In the genomic region with DNA sequence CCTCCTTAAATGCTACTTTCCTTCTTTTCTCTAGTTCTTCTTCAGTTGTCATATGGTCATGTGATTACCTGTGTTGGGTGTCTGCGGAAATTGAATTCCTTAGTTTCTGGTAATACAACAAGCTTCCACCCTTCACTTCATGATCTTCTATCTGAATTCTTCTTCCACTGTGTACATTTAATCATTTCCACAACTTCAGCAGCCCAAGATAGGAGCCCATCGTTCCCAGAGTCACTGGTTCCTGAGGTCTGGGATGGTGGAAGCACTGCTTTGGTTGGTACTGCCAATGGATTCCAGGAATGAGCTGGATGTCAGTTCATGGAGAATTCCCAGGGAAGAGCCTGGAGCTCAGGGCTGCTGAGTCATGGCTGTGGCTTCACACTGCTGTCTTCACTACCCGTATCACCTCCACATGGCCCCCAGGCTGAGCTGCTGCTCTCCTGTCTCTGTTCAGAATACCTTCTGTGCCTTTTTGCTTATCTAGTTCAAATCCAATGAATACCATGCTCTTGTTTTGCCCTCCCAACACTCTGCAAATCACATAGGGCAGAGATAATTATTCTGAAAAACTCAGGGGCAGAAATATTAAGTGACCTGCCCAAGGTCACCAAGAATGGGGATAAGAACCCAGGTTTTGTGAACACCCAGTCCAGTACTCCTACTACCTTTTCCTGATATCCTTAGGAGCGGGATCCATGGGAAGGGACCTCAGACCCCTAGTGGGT, we compare ENCODE assay signal across 1 cellular context.
TF ChIP-seq lines count a peak whose summit lies in the region.

No MANE protein-coding gene starts in this region.

TF ChIP-seq in HepG2, 621 proteins besides CTCF, POLR2A, EP300 and RAD21 (continued from another document and continues in another):
- TF ChIP-seq, protein P1, sequence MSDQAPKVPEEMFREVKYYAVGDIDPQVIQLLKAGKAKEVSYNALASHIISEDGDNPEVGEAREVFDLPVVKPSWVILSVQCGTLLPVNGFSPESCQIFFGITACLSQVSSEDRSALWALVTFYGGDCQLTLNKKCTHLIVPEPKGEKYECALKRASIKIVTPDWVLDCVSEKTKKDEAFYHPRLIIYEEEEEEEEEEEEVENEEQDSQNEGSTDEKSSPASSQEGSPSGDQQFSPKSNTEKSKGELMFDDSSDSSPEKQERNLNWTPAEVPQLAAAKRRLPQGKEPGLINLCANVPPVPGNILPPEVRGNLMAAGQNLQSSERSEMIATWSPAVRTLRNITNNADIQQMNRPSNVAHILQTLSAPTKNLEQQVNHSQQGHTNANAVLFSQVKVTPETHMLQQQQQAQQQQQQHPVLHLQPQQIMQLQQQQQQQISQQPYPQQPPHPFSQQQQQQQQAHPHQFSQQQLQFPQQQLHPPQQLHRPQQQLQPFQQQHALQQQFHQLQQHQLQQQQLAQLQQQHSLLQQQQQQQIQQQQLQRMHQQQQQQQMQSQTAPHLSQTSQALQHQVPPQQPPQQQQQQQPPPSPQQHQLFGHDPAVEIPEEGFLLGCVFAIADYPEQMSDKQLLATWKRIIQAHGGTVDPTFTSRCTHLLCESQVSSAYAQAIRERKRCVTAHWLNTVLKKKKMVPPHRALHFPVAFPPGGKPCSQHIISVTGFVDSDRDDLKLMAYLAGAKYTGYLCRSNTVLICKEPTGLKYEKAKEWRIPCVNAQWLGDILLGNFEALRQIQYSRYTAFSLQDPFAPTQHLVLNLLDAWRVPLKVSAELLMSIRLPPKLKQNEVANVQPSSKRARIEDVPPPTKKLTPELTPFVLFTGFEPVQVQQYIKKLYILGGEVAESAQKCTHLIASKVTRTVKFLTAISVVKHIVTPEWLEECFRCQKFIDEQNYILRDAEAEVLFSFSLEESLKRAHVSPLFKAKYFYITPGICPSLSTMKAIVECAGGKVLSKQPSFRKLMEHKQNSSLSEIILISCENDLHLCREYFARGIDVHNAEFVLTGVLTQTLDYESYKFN (CRISPR knock-in tag; conservative IDR thresholded peaks at IDR 0.05) = no peak
- 0 out of 2 replicates have a peak, but pooled peaks have one; percentile 12 for TF ChIP-seq CEBPG (CRISPR knock-in tag; IDR thresholded peaks at IDR 0.05)
- no peak for TF ChIP-seq TBX3 (IDR thresholded peaks at IDR 0.05; ENCODE audit: borderline replicate concordance)
- 0 out of 2 replicates have a peak, but pooled peaks have one; percentile 16 for TF ChIP-seq TAF1 (CRISPR knock-in tag; IDR thresholded peaks at IDR 0.05)
- TF ChIP-seq ZNF569 (CRISPR knock-in tag; IDR thresholded peaks at IDR 0.05; ENCODE audit: borderline replicate concordance) = no peak
- no peak for TF ChIP-seq TCF7 (IDR thresholded peaks at IDR 0.05; ENCODE audit: low read depth)
- no peak for TF ChIP-seq ZNF101 (CRISPR knock-in tag; IDR thresholded peaks at IDR 0.05; ENCODE audit: borderline replicate concordance, low read depth)
- TF ChIP-seq POLR2G (IDR thresholded peaks at IDR 0.05; ENCODE audit: low read depth, low read length) = 0 out of 2 replicates have a peak, but pooled peaks have one; percentile 24
- TF ChIP-seq, protein P2, sequence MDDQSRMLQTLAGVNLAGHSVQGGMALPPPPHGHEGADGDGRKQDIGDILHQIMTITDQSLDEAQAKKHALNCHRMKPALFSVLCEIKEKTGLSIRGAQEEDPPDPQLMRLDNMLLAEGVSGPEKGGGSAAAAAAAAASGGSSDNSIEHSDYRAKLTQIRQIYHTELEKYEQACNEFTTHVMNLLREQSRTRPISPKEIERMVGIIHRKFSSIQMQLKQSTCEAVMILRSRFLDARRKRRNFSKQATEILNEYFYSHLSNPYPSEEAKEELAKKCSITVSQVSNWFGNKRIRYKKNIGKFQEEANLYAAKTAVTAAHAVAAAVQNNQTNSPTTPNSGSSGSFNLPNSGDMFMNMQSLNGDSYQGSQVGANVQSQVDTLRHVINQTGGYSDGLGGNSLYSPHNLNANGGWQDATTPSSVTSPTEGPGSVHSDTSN (CRISPR knock-in tag; IDR thresholded peaks at IDR 0.05; ENCODE audit: borderline replicate concordance) = no peak
- peak; percentile 91 for TF ChIP-seq CHD4 (IDR thresholded peaks at IDR 0.05; ENCODE audit: borderline replicate concordance, low read length)
- no peak for TF ChIP-seq POLR2AphosphoS5 (IDR thresholded peaks at IDR 0.05; ENCODE audit: low read depth, low read length)
- peak; percentile 6; the same call in 1 of the 2 replicates for TF ChIP-seq TGIF2 (CRISPR knock-in tag; IDR thresholded peaks at IDR 0.05)
- peak; percentile 97 for TF ChIP-seq NFE2L2 (IDR thresholded peaks at IDR 0.05; ENCODE audit: low read length)
- no peak for TF ChIP-seq HNRNPH1 (optimal IDR thresholded peaks at IDR 0.05; ENCODE audit: low read depth, low read length)
- TF ChIP-seq, protein P3, sequence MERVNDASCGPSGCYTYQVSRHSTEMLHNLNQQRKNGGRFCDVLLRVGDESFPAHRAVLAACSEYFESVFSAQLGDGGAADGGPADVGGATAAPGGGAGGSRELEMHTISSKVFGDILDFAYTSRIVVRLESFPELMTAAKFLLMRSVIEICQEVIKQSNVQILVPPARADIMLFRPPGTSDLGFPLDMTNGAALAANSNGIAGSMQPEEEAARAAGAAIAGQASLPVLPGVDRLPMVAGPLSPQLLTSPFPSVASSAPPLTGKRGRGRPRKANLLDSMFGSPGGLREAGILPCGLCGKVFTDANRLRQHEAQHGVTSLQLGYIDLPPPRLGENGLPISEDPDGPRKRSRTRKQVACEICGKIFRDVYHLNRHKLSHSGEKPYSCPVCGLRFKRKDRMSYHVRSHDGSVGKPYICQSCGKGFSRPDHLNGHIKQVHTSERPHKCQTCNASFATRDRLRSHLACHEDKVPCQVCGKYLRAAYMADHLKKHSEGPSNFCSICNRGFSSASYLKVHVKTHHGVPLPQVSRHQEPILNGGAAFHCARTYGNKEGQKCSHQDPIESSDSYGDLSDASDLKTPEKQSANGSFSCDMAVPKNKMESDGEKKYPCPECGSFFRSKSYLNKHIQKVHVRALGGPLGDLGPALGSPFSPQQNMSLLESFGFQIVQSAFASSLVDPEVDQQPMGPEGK (CRISPR knock-in tag; IDR thresholded peaks at IDR 0.05) = 0 out of 2 replicates have a peak, but pooled peaks have one; percentile 16
- no peak for TF ChIP-seq HOXA5 (CRISPR knock-in tag; IDR thresholded peaks at IDR 0.05)
- TF ChIP-seq, protein P4, sequence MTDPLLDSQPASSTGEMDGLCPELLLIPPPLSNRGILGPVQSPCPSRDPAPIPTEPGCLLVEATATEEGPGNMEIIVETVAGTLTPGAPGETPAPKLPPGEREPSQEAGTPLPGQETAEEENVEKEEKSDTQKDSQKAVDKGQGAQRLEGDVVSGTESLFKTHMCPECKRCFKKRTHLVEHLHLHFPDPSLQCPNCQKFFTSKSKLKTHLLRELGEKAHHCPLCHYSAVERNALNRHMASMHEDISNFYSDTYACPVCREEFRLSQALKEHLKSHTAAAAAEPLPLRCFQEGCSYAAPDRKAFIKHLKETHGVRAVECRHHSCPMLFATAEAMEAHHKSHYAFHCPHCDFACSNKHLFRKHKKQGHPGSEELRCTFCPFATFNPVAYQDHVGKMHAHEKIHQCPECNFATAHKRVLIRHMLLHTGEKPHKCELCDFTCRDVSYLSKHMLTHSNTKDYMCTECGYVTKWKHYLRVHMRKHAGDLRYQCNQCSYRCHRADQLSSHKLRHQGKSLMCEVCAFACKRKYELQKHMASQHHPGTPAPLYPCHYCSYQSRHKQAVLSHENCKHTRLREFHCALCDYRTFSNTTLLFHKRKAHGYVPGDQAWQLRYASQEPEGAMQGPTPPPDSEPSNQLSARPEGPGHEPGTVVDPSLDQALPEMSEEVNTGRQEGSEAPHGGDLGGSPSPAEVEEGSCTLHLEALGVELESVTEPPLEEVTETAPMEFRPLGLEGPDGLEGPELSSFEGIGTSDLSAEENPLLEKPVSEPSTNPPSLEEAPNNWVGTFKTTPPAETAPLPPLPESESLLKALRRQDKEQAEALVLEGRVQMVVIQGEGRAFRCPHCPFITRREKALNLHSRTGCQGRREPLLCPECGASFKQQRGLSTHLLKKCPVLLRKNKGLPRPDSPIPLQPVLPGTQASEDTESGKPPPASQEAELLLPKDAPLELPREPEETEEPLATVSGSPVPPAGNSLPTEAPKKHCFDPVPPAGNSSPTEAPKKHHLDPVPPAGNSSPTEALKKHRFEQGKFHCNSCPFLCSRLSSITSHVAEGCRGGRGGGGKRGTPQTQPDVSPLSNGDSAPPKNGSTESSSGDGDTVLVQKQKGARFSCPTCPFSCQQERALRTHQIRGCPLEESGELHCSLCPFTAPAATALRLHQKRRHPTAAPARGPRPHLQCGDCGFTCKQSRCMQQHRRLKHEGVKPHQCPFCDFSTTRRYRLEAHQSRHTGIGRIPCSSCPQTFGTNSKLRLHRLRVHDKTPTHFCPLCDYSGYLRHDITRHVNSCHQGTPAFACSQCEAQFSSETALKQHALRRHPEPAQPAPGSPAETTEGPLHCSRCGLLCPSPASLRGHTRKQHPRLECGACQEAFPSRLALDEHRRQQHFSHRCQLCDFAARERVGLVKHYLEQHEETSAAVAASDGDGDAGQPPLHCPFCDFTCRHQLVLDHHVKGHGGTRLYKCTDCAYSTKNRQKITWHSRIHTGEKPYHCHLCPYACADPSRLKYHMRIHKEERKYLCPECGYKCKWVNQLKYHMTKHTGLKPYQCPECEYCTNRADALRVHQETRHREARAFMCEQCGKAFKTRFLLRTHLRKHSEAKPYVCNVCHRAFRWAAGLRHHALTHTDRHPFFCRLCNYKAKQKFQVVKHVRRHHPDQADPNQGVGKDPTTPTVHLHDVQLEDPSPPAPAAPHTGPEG (CRISPR knock-in tag; IDR thresholded peaks at IDR 0.05) = no peak
- no peak for TF ChIP-seq ZNF850 (CRISPR knock-in tag; conservative IDR thresholded peaks at IDR 0.05)
- no peak for TF ChIP-seq ZNF276 (CRISPR knock-in tag; IDR thresholded peaks at IDR 0.05; ENCODE audit: low read depth)
- TF ChIP-seq GPBP1L1 (CRISPR knock-in tag; IDR thresholded peaks at IDR 0.05) = no peak
- no peak for TF ChIP-seq NR2F1 (CRISPR knock-in tag; IDR thresholded peaks at IDR 0.05)
- TF ChIP-seq IRF9 (CRISPR knock-in tag; IDR thresholded peaks at IDR 0.05; ENCODE audit: borderline replicate concordance) = no peak
- no peak for TF ChIP-seq ZSCAN12 (CRISPR knock-in tag; IDR thresholded peaks at IDR 0.05)
- TF ChIP-seq ZFP36L1 (CRISPR knock-in tag; IDR thresholded peaks at IDR 0.05) = no peak; the same call in 1 of the 2 replicates
- TF ChIP-seq HIVEP1 (CRISPR knock-in tag; IDR thresholded peaks at IDR 0.05) = no peak; the same call in 1 of the 2 replicates
- TF ChIP-seq ZNF770 (CRISPR knock-in tag; IDR thresholded peaks at IDR 0.05) = no peak
- no peak for TF ChIP-seq GTF3A (CRISPR knock-in tag; conservative IDR thresholded peaks at IDR 0.05)
- TF ChIP-seq CCAR2 (optimal IDR thresholded peaks at IDR 0.05; ENCODE audit: low read depth, low read length) = peak; percentile 34
- no peak for TF ChIP-seq PCBP2 (optimal IDR thresholded peaks at IDR 0.05; ENCODE audit: low read depth, low read length, poor library complexity, severe bottlenecking)
- TF ChIP-seq ZNF652 (CRISPR knock-in tag; IDR thresholded peaks at IDR 0.05; ENCODE audit: borderline replicate concordance, low read depth) = no peak
- TF ChIP-seq, protein P5, sequence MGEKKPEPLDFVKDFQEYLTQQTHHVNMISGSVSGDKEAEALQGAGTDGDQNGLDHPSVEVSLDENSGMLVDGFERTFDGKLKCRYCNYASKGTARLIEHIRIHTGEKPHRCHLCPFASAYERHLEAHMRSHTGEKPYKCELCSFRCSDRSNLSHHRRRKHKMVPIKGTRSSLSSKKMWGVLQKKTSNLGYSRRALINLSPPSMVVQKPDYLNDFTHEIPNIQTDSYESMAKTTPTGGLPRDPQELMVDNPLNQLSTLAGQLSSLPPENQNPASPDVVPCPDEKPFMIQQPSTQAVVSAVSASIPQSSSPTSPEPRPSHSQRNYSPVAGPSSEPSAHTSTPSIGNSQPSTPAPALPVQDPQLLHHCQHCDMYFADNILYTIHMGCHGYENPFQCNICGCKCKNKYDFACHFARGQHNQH (CRISPR knock-in tag; IDR thresholded peaks at IDR 0.05) = 0 out of 2 replicates have a peak, but pooled peaks have one; percentile 11
- no peak for TF ChIP-seq MTF2 (CRISPR knock-in tag; IDR thresholded peaks at IDR 0.05; ENCODE audit: borderline replicate concordance)
- TF ChIP-seq ZNF329 (CRISPR knock-in tag; IDR thresholded peaks at IDR 0.05; ENCODE audit: low read depth) = no peak
- TF ChIP-seq SAP130 (CRISPR knock-in tag; IDR thresholded peaks at IDR 0.05; ENCODE audit: low read depth) = peak; percentile 58; the same call in 1 of the 2 replicates
- TF ChIP-seq FOXA3 (CRISPR knock-in tag; IDR thresholded peaks at IDR 0.05) = no peak
